Comparison of ENCODE assay signal across 11 cellular contexts in the genomic region with DNA sequence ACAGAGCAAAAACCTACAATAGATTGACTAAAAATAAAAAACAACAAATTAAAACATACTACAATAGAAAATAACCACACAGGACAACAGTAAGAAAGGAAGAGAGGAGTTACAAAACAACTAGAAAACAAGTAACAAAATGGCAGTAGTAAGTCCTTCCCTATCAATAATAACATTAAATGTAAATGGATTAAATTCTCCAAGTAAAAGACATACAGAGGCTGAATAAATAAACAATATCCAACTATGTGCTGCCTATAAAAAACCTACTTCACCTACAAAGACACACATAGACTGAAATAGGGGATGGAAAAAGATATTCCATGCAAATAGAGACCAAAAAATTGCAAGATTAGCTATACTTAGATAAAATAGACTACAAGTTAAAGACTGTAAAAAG. TPM values are rescaled to one million over a fixed set of nuclear protein-coding genes. Genes with fewer than 3 reads are reported as not detected.
"Had no signal": no experiment of that assay in that cellular context is flagged by ENCODE, and none has a peak within 500 bp of the region (broad histone marks: within the 10 kb centered on the region; RNA-seq: fewer than 3 reads in every experiment).

No MANE protein-coding gene starts in this region.

- H3K4me2 ChIP-seq: GM23338 had no signal

- H3K9me3 ChIP-seq: HAP-1 had no signal

- FAIRE-seq: H1, H54 had no signal

- H3K9ac ChIP-seq: GM23248 had no signal

- H2AFZ ChIP-seq: GM23248, GM23338 had no signal

- H3K4me3 ChIP-seq: GM23248, GM23338, HAP-1 had no signal

- H3K27ac ChIP-seq: GM23248 had no signal

- DNase-seq: GM23248, GOT3, H9, HCEC 1CT, HFFc6 had no signal

- H3K36me3 ChIP-seq: HAP-1 had no signal

- ATAC-seq: GM23338, HCT116 had no signal

RNA-seq across cellular contexts. Expression of gene RASSF10, which starts 57.0 kb away (rescaled TPM):
- total RNA-seq: GM23248, H4, HFFc6 had no signal
- polyA plus RNA-seq: GM23248 had no signal
